Comparison of ENCODE assay signal across 7 cellular contexts in the genomic region with DNA sequence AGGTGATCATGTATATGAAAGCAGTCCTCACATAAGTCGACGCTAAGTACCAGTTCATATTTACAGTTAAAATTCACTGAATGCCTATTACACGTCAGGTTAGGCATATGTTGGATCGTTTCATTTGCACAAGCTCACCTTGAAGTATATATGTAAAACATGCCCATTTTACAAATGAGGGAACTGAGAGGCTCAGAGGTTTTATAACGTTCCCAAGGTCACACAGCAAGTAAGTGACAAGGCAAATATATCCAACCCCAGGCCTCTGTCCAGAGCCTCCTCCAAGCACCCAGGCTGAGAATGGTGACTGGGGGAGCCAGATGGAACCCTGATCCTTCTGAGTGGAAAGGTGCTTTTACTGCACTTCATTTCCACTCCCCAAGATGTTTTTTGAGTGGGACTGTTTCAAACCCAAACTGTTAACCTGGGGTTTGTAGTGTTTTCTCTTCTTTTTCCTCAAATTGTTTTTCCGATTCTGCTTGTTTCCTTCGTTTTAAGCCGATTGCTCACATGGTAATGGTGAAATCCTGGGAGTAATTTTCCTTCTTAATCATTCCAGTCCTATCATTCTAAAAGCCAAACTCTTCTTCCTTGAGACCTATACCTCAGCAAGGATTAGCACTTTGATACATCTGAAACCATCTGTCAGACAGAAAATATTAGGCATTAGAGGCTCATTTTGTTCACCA. TPM values are rescaled to one million over a fixed set of nuclear protein-coding genes. Genes with fewer than 3 reads are reported as not detected.
DNase-seq lines count a peak whose midpoint lies in the region; ATAC-seq and TF ChIP-seq lines count a peak whose summit lies in the region.

No MANE protein-coding gene starts in this region.

- TF ChIP-seq CTCF in endodermal cell (conservative IDR thresholded peaks at IDR 0.05) (no peak), parathyroid adenoma (IDR thresholded peaks at IDR 0.05) (no peak)

- H3K27me3 ChIP-seq in NT2/D1 (ENCODE audit: insufficient read depth, insufficient read length) = peaks cover 13% of the 10 kb centered on the region
- no peaks in the 10 kb centered on the region for H3K27me3 ChIP-seq in endodermal cell (ENCODE audit: control insufficient read depth, insufficient read depth, low read length, poor library complexity, severe bottlenecking)
- no peaks in the 10 kb centered on the region for H3K27me3 ChIP-seq in parathyroid adenoma (ENCODE audit: control insufficient read depth, insufficient read depth, low read length)

- DNase-seq in NT2/D1 (ENCODE audit: low read depth, low spot score) (no peak), endodermal cell (no peak), epidermal melanocyte (ENCODE audit: insufficient read length, low spot score) (no peak), ACHN (no peak)

- H3K9me3 ChIP-seq in NT2/D1 (ENCODE audit: insufficient read depth, low read length) = peaks cover 9% of the 10 kb centered on the region
- no peaks in the 10 kb centered on the region for H3K9me3 ChIP-seq in endodermal cell (ENCODE audit: control insufficient read depth, low read length)
- no peaks in the 10 kb centered on the region for H3K9me3 ChIP-seq in parathyroid adenoma (ENCODE audit: control insufficient read depth, low read length)

- H3K9me3 Mint-ChIP-seq in endodermal cell = peaks cover 3% of the 10 kb centered on the region

- H3K4me1 ChIP-seq in NT2/D1 (ENCODE audit: insufficient read depth, insufficient read length) = no peaks in the 10 kb centered on the region
- no peaks in the 10 kb centered on the region for H3K4me1 ChIP-seq in endodermal cell (ENCODE audit: control insufficient read depth, insufficient read depth, low read length)
- H3K4me1 ChIP-seq in parathyroid adenoma = no peaks in the 10 kb centered on the region

- peak overlapping the region; percentile 95 for H3K4me3 Mint-ChIP-seq in endodermal cell

- in situ Hi-C loops in ACHN (cut with HindIII; ENCODE audit: low pct_ligation_motif_present, low pct_unique_long_range_greater_than_20kb, low sequenced_read_pairs) = no loop called here

- H3K27me3 Mint-ChIP-seq in endodermal cell (ENCODE audit: insufficient read depth) = peaks cover 22% of the 10 kb centered on the region

- H3K36me3 Mint-ChIP-seq in endodermal cell (ENCODE audit: low read depth) = peaks cover 10% of the 10 kb centered on the region

- peak overlapping the region; percentile 59 for H3K4me3 ChIP-seq in NT2/D1 (ENCODE audit: insufficient read length, low read depth)
- H3K4me3 ChIP-seq in endodermal cell (ENCODE audit: low read length) = peak overlapping the region; percentile 87
- H3K4me3 ChIP-seq in parathyroid adenoma (ENCODE audit: low read depth, low read length) = peak overlapping the region; percentile 74

- peak overlapping the region; percentile 74 for H3K9ac ChIP-seq in NT2/D1 (ENCODE audit: insufficient read length, low read depth)
- peak overlapping the region; percentile 64 for H3K9ac ChIP-seq in endodermal cell (ENCODE audit: extremely low read depth, low read length, poor library complexity, severe bottlenecking)
- H3K9ac ChIP-seq in parathyroid adenoma = no peak overlapping the region

- no peaks in the 10 kb centered on the region for H3K79me2 ChIP-seq in parathyroid adenoma

- H3K4me1 Mint-ChIP-seq in endodermal cell = peaks cover 14% of the 10 kb centered on the region

- no peak overlapping the region for H3K27ac ChIP-seq in endodermal cell (ENCODE audit: low read depth, low read length)
- H3K27ac ChIP-seq in parathyroid adenoma = peak overlapping the region; percentile 74

- peak overlapping the region; percentile 98 for H3K27ac Mint-ChIP-seq in endodermal cell

- peak overlapping the region; percentile 75 for H3K4me2 ChIP-seq in parathyroid adenoma (ENCODE audit: low read length)

- no peaks in the 10 kb centered on the region for H3K36me3 ChIP-seq in NT2/D1 (ENCODE audit: insufficient read depth, insufficient read length, low read length)
- no peaks in the 10 kb centered on the region for H3K36me3 ChIP-seq in endodermal cell (ENCODE audit: control insufficient read depth, insufficient read depth, low read length)
- no peaks in the 10 kb centered on the region for H3K36me3 ChIP-seq in parathyroid adenoma (ENCODE audit: control insufficient read depth, insufficient read depth, low read length)

- peak; percentile 2 for ATAC-seq in GM21390 (IDR thresholded peaks at IDR 0.05; ENCODE audit: unreplicated experiment)
- ATAC-seq in GM18861 (IDR thresholded peaks at IDR 0.05; ENCODE audit: unreplicated experiment) = no peak

- 37 to 59% methylated on average over 3 to 8 of the region's 8 CpGs for whole genome bisulfite sequencing in endodermal cell (ENCODE audit: insufficient coverage in 1 of 2, insufficient read length in 1 of 2), 2 experiments

- H2AFZ ChIP-seq in parathyroid adenoma = peak overlapping the region; percentile 80

RNA-seq across cellular contexts. Expression of a gene that starts 0.8 kb away (rescaled TPM):
- total RNA-seq in endodermal cell = 10 to 100 TPM; 35.9 to 40.8 TPM
- 56.9 TPM for polyA plus RNA-seq in endodermal cell (2013, experiment 1 of 2)
- polyA plus RNA-seq in endodermal cell (2013, experiment 2 of 2) = 55.2 TPM

RNA-seq across cellular contexts. Expression of a gene that starts 52.0 kb away (rescaled TPM):
- total RNA-seq in endodermal cell = 10 to 100 TPM; 14.9 to 24.5 TPM
- polyA plus RNA-seq in endodermal cell (2013, experiment 1 of 2) = 17.4 TPM
- polyA plus RNA-seq in endodermal cell (2013, experiment 2 of 2) = 15.2 TPM
